In the genomic region with DNA sequence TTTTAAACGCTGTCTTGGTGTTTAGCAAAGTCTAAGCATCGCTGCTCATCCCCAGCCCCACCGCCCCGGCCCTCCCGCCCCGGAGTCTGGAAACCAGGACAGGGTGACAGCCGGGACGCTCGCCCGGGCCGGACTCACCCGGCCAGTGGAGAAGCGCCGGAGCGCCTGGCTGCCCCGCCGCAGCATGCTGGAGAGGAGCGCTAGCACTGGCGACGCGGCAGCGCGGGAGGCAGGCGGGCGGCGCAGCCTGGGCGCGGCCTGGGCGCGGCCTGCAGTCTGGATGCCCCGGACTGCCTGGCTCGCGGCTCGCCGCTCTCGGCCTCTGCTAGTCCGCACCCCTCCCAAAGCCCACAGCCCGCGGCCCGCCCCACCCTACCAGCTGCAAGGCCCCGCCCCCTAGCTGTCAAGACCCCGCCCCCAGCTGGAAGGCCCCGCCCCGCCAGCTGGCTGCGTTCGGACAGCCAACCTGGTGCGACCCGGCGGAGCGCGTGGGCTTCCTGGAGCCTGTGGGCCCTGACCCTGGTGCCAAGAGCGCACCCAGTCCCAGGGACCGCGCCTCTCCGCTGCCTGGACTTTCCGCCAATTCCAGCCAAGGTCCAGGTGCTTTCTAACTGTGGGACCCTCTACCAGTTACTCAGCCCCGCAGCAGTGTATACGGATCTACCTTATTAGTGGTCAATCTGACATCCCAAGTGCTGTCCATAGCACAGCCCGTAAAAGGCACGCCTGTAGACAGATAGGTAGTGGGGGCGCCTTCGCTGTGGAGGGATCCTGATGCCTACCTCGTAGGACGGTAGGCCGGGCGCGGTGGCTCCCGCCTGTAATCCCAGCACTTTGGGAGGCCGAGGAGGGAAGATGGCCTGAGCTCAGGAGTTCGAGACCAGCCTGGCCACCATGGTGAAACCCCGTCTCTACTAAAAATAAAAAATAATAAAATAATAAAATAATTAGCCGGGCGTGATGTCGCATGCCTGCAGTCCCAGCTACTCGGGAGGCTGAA, we compare ENCODE assay signal across 7 cellular contexts. TPM values are rescaled to one million over a fixed set of nuclear protein-coding genes. Genes with fewer than 3 reads are reported as not detected.
DNase-seq lines count a peak whose midpoint lies in the region; ATAC-seq, FAIRE-seq and TF ChIP-seq lines count a peak whose summit lies in the region.

A gene (minus strand): TSS at position 208 of the 1,000 bp plus-strand sequence. CDS start 22 bp downstream, at position 186.

- FAIRE-seq in GM12891 (lab: Jason Lieb, UNC): peak; percentile 92

- peak within 1 kb of the TSS; percentile 63 for H3K4me3 Mint-ChIP-seq in activated T-helper 17 cell treated with anti-CD3 and anti-CD28 coated beads, Interleukin-2, amount 50 U/mL, for 72 hours
- H3K4me3 Mint-ChIP-seq in naive thymus-derived CD8-positive, alpha-beta T cell: peak within 1 kb of the TSS; percentile 65 to 85 (median 75)

- H3K9me3 Mint-ChIP-seq in activated T-helper 17 cell treated with anti-CD3 and anti-CD28 coated beads, Interleukin-2, amount 50 U/mL, for 72 hours: no peaks in the 10 kb centered on the region
- H3K9me3 Mint-ChIP-seq in naive thymus-derived CD8-positive, alpha-beta T cell: peaks cover 0 to 14% (median 0%) of the 10 kb centered on the region in 9 donors

- DNase-seq in GM12891 (ENCODE audit: insufficient read length, low spot score) (peak; percentile 57), NOMO-1 (lab: John Stamatoyannopoulos, UW; ENCODE audit: unreplicated experiment in 2 of 2) (peak; percentile 24 to 46), fibroblast of peridontal ligament (ENCODE audit: extremely low read depth) (peak; percentile 80), stromal cell of bone marrow (ENCODE audit: low read depth) (peak; percentile 67)
- peak in 4 of 10 donors; percentile 7 to 36 (median 24) for DNase-seq in naive thymus-derived CD8-positive, alpha-beta T cell

- peak; percentile 75 for ATAC-seq in HG02623 (IDR thresholded peaks at IDR 0.05; ENCODE audit: unreplicated experiment)
- peak; percentile 93 for ATAC-seq in activated T-helper 17 cell treated with anti-CD3 and anti-CD28 coated beads, Interleukin-2, amount 50 U/mL, for 72 hours (replicated peaks)
- peak; percentile 76 to 89 for ATAC-seq in naive thymus-derived CD8-positive, alpha-beta T cell

- POLR2A ChIA-PET in naive thymus-derived CD8-positive, alpha-beta T cell (lab: Charles Lee): interaction anchor here (1.7 kb wide), 1 partner anchor 23 kb away, joined by 5 read pairs; a partner anchor contains a TSS

- no peak within 1 kb of the TSS for H3K27ac Mint-ChIP-seq in activated T-helper 17 cell treated with anti-CD3 and anti-CD28 coated beads, Interleukin-2, amount 50 U/mL, for 72 hours
- H3K27ac Mint-ChIP-seq in naive thymus-derived CD8-positive, alpha-beta T cell: peak within 1 kb of the TSS in 3 of 10 donors; percentile 13 to 67 (median 21)

- no peaks in the 10 kb centered on the region for H3K36me3 Mint-ChIP-seq in activated T-helper 17 cell treated with anti-CD3 and anti-CD28 coated beads, Interleukin-2, amount 50 U/mL, for 72 hours (ENCODE audit: low read depth)
- H3K36me3 Mint-ChIP-seq in naive thymus-derived CD8-positive, alpha-beta T cell: peaks cover 2 to 9% (median 8%) of the 10 kb centered on the region in 3 donors

- no peak for TF ChIP-seq POLR2A in GM12891 (IDR thresholded peaks at IDR 0.05; ENCODE audit: low read depth, low read length)

- peaks cover 29% of the 10 kb centered on the region for H3K27me3 Mint-ChIP-seq in activated T-helper 17 cell treated with anti-CD3 and anti-CD28 coated beads, Interleukin-2, amount 50 U/mL, for 72 hours
- peaks cover 24 to 36% (median 30%) of the 10 kb centered on the region in 5 donors for H3K27me3 Mint-ChIP-seq in naive thymus-derived CD8-positive, alpha-beta T cell

- H3K4me1 Mint-ChIP-seq in activated T-helper 17 cell treated with anti-CD3 and anti-CD28 coated beads, Interleukin-2, amount 50 U/mL, for 72 hours: peaks cover 6% of the 10 kb centered on the region
- H3K4me1 Mint-ChIP-seq in naive thymus-derived CD8-positive, alpha-beta T cell: peaks cover 6 to 12% (median 7%) of the 10 kb centered on the region in 4 donors

TF ChIP-seq in GM12891, 5 proteins besides CTCF, POLR2A, EP300 and RAD21:
- TF ChIP-seq POLR2AphosphoS5 (IDR thresholded peaks at IDR 0.05; ENCODE audit: low read depth, low read length): no peak
- no peak for TF ChIP-seq TAF1 (IDR thresholded peaks at IDR 0.05; ENCODE audit: low read depth, low read length)
- no peak for TF ChIP-seq PAX5 (IDR thresholded peaks at IDR 0.05; ENCODE audit: insufficient read depth, low read length, severe bottlenecking)
- no peak for TF ChIP-seq POU2F2 (IDR thresholded peaks at IDR 0.05; ENCODE audit: low read depth, low read length)
- no peak for TF ChIP-seq SPI1 (IDR thresholded peaks at IDR 0.05; ENCODE audit: low read depth, low read length)
TF ChIP-seq in GM12891: peak in this region for 0.

RNA-seq across cellular contexts. Expression of the gene that starts here (rescaled TPM):
- 1.7 TPM for polyA plus RNA-seq in GM12891 (2012; ENCODE audit: low read depth, missing spikeins)
- 1 to 10 TPM in 1 of 2 donors, under 1 TPM in 1; 0.35 to 2.8 TPM for total RNA-seq in activated T-helper 17 cell treated with anti-CD3 and anti-CD28 coated beads, Interleukin-2, amount 50 U/mL, for 72 hours
- under 1 TPM; 0.14 to 0.47 TPM for total RNA-seq in naive thymus-derived CD8-positive, alpha-beta T cell
- not detected for polyA plus RNA-seq in naive thymus-derived CD8-positive, alpha-beta T cell

Comparison
In these comparisons a context has a peak if more than half of its experiments do, and no peak if none do; other contexts are left out.
1. Peak in ATAC-seq in naive thymus-derived CD8-positive, alpha-beta T cell; RNA of the gene not detected or under 1 TPM.